In the genomic region with DNA sequence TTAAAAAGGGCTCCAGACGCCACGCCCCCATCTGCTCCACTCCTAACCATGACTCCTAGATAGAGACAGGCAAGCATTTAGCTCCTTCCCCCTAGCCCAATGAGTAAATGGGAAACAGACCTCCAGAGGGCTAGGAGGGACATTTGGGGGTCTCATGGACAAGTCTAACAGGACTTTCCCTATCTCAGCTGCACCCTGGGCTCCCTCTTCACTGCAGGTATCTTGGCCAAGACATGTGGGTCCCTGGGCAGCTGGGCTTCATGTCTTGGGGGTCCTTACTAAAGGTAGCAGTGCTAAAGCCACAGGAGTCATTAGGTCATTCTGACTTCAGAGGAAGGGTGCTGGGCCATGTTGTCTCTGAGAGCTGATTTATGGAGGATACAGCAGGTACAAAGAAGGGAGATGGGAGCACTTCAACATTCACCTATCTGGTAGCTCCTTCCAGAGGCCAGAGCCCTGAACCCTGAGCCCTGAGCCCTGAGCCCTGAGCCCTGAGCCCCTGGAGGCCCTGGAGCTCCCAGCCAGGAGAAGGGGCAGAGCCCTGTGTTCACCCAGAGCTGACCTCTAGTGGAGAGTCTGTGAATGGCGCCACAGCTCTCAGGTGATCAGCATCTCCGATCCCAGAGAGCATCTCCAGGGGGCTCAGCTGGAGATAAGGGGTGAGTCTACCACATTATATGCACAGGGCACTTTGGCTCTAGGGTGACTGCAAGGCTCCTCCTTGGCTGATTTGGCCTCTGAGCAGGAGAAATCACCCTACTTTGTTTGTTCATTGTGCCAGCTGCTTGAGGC, we compare ENCODE assay signal across 8 cellular contexts. TPM values are rescaled to one million over a fixed set of nuclear protein-coding genes. Genes with fewer than 3 reads are reported as not detected.
A peak's percentile ranks its signal among the peaks of the same experiment; 100 is the strongest.
DNase-seq lines count a peak whose midpoint lies in the region; ATAC-seq and TF ChIP-seq lines count a peak whose summit lies in the region.

No MANE protein-coding gene starts in this region.

- H3K27ac ChIP-seq in A673 (ENCODE audit: low read depth, low read length, poor library complexity, severe bottlenecking): no peak overlapping the region
- H3K27ac ChIP-seq in brain microvascular endothelial cell: no peak overlapping the region
- H3K27ac ChIP-seq in lower lobe of right lung: no peak overlapping the region

- ATAC-seq in HG02678 (IDR thresholded peaks at IDR 0.05; ENCODE audit: unreplicated experiment) (peak; percentile 73), lower lobe of right lung (peak; percentile 58 to 63), HG03439 (IDR thresholded peaks at IDR 0.05; ENCODE audit: unreplicated experiment) (no peak), GM19324 (IDR thresholded peaks at IDR 0.05; ENCODE audit: low FRiP score, unreplicated experiment) (no peak)

- no TSS peak for BruUV-seq in A673 (replicated peaks; lab: Mats Ljungman, UMichigan)

- POLR2A ChIA-PET in A673 (lab: Charles Lee; ENCODE audit: low non-redundant PET): no interaction called here

- TF ChIP-seq CTCF in A673 (conservative IDR thresholded peaks at IDR 0.05; ENCODE audit: low read depth, low read length) (peak; percentile 60), GM10266 (IDR thresholded peaks at IDR 0.05; ENCODE audit: control insufficient read depth, insufficient read depth, low read depth, missing control alignments) (peak; percentile 65), brain microvascular endothelial cell (IDR thresholded peaks at IDR 0.05; ENCODE audit: low read depth, low read length, missing control alignments) (peak; percentile 92), lower lobe of right lung (IDR thresholded peaks at IDR 0.05) (peak; percentile 49)

- H3K36me3 ChIP-seq in A673 (ENCODE audit: insufficient read depth, low read length, poor library complexity, severe bottlenecking) (no peaks in the 10 kb centered on the region), brain microvascular endothelial cell (replicated peaks) (no peaks in the 10 kb centered on the region), lower lobe of right lung (no peaks in the 10 kb centered on the region)

- no peaks in the 10 kb centered on the region for H3K4me1 ChIP-seq in A673 (ENCODE audit: insufficient read depth, low read length, poor library complexity, severe bottlenecking)
- no peaks in the 10 kb centered on the region for H3K4me1 ChIP-seq in lower lobe of right lung

- CTCF ChIA-PET in A673 (lab: Charles Lee): interaction anchor here (1.0 kb wide), 1 partner anchor 154 kb away, joined by 5 read pairs; no protein-coding TSS in a partner anchor

- no peak overlapping the region for H3K4me3 ChIP-seq in A673 (ENCODE audit: low read depth, low read length, poor library complexity, severe bottlenecking)
- H3K4me3 ChIP-seq in brain microvascular endothelial cell (ENCODE audit: low read depth, low read length): no peak overlapping the region
- H3K4me3 ChIP-seq in lower lobe of right lung: no peak overlapping the region

- in situ Hi-C loops in brain microvascular endothelial cell (cut with HindIII; ENCODE audit: low pct_ligation_motif_present, low sequenced_read_pairs): no loop called here

- H3K27me3 ChIP-seq in A673 (replicated peaks; ENCODE audit: insufficient read depth, low read depth, low read length, poor library complexity) (no peaks in the 10 kb centered on the region), brain microvascular endothelial cell (replicated peaks) (no peaks in the 10 kb centered on the region), lower lobe of right lung (ENCODE audit: low read depth) (no peaks in the 10 kb centered on the region)

- DNase-seq in A673 (ENCODE audit: low spot score) (peak; percentile 41), GM10266 (ENCODE audit: extremely low spot score) (peak; percentile 56), NCI-H460 (ENCODE audit: extremely low read depth, low read depth) (peak; percentile 5), brain microvascular endothelial cell (peak; percentile 47), lower lobe of right lung (no peak)

- intact Hi-C loops in A673 (cut with micrococcal nuclease; ENCODE audit: unreplicated experiment): loop anchor here (2.0 kb wide), 1 partner anchor 154 kb away; no protein-coding TSS in a partner anchor
- intact Hi-C loops in lower lobe of right lung (cut with DNase I): no loop called here

- no peaks in the 10 kb centered on the region for H3K9me3 ChIP-seq in A673 (ENCODE audit: low read depth, low read length, poor library complexity, severe bottlenecking)
- no peaks in the 10 kb centered on the region for H3K9me3 ChIP-seq in lower lobe of right lung

RNA-seq across cellular contexts. Expression of a gene that starts 40.1 kb away (rescaled TPM):
- total RNA-seq in A673 (2021) (0.11 and 0.61 TPM in 2 replicates), lower lobe of right lung (3.0 TPM)
- total RNA-seq in NCI-H460 (2014; rRNA removed; shearing (Covaris generic)): 0.05 and 0.40 TPM in 2 replicates
- polyA plus RNA-seq in NCI-H460 (2014; cell fraction: nucleus; rRNA removed): not detected in 2 replicates

Comparison
In these comparisons a context has a peak if more than half of its experiments do, and no peak if none do; other contexts are left out.
1. ATAC-seq: peak in HG02678 (single experiment) and lower lobe of right lung (2 of 2); none in HG03439 (single experiment) and GM19324 (single experiment).
2. Peak in every context shown above with its lines, with median percentiles within 50 percentile points of each other: CTCF ChIP-seq.